In genomic region chr14:74616996-74617700, GRCh38 we compare ENCODE assay signal across 11 cellular contexts. TPM values are rescaled to one million over a fixed set of nuclear protein-coding genes. Genes with fewer than 3 reads are reported as not detected.
DNase-seq lines count a peak whose midpoint lies in the region; ATAC-seq, FAIRE-seq and TF ChIP-seq lines count a peak whose summit lies in the region.
"Had no signal": no experiment of that assay in that cellular context is flagged by ENCODE, and none has a peak within 500 bp of the region (broad histone marks: within the 10 kb centered on the region; RNA-seq: fewer than 3 reads in every experiment).

No MANE protein-coding gene starts in this region.

- TF ChIP-seq EP300 in A549 (IDR thresholded peaks at IDR 0.05) = peak in 1 of 2 experiments; percentile 37; a peak in 1 of 5 replicates

- peaks cover 82% of the 10 kb centered on the region for H3K4me1 ChIP-seq in A549
- H3K4me1 ChIP-seq in HCT116 (ENCODE audit: control insufficient read depth in 1 of 2, insufficient read depth in 2 of 2, low read length in 2 of 2) = peaks cover 55 to 84% of the 10 kb centered on the region in 2 experiments
- H3K4me1 ChIP-seq in astrocyte (ENCODE audit: insufficient read depth, low read length) = peaks cover 81% of the 10 kb centered on the region

- no peaks in the 10 kb centered on the region for H3K9me2 ChIP-seq in HCT116 (ENCODE audit: insufficient read depth)

- no peaks in the 10 kb centered on the region for H3K27me3 Mint-ChIP-seq in astrocyte (ENCODE audit: low read depth, unreplicated experiment)

- POLR2A ChIA-PET in A549 (lab: Yijun Ruan, JAX) = interaction anchor here (0.9 to 2.8 kb wide), 5 partner anchors 16 to 146 kb away, joined by 3 to 9 read pairs (median 6); partner anchors contain the start of gene YLPM1
- POLR2A ChIA-PET in HCT116 (lab: Charles Lee) = interaction anchor here (1.4 to 1.6 kb wide), 2 partner anchors 124 to 146 kb away, joined by 3 to 4 read pairs; partner anchors contain the start of genes ISCA2, NPC2 and YLPM1

- no peak for TF ChIP-seq CTCF in A549 (IDR thresholded peaks at IDR 0.05)
- TF ChIP-seq CTCF in HCT116 (IDR thresholded peaks at IDR 0.05 in 2 of 3, conservative IDR thresholded peaks at IDR 0.05 in 1 of 3; ENCODE audit: borderline replicate concordance in 1 of 3, insufficient read depth in 1 of 3, low read depth in 2 of 3, low read length in 2 of 3) = no peak
- no peak for TF ChIP-seq CTCF in astrocyte (IDR thresholded peaks at IDR 0.05; ENCODE audit: insufficient read depth, low read depth, low read length)

- H3K4me3 ChIP-seq in A549 (no peak overlapping the region), HCT116 (replicated peaks in 1 of 2; ENCODE audit: low read depth in 1 of 2, low read length in 2 of 2) (peak overlapping the region in 1 of 2 experiments; percentile 45; a peak in 3 of 4 replicates), astrocyte (ENCODE audit: insufficient read depth, low read depth, low read length) (peak overlapping the region; percentile 41)

- H3K4me2 ChIP-seq in A549 (peak overlapping the region; percentile 76), HCT116 (ENCODE audit: low read length) (peak overlapping the region; percentile 78), astrocyte (ENCODE audit: low read length) (peak overlapping the region; percentile 78)

- peak overlapping the region; percentile 89 to 96 for H3K27ac ChIP-seq in A549
- H3K27ac ChIP-seq in HCT116 (ENCODE audit: low read depth, low read length) = peak overlapping the region; percentile 70
- peak overlapping the region; percentile 97 for H3K27ac ChIP-seq in astrocyte (ENCODE audit: low read depth, low read length)

- peaks cover 80% of the 10 kb centered on the region for H3K4me1 Mint-ChIP-seq in astrocyte (ENCODE audit: low read depth, unreplicated experiment)

- TF ChIP-seq RAD21 in A549 (conservative IDR thresholded peaks at IDR 0.05 in 1 of 2, IDR thresholded peaks at IDR 0.05 in 1 of 2) = no peak
- no peak for TF ChIP-seq RAD21 in HCT116 (IDR thresholded peaks at IDR 0.05; ENCODE audit: low read depth)

- H3K79me2 ChIP-seq in HCT116 (ENCODE audit: insufficient read depth, low read length) (no peaks in the 10 kb centered on the region), astrocyte (ENCODE audit: insufficient read depth, low read length) (peaks cover 20% of the 10 kb centered on the region)

- H3K9ac ChIP-seq in HCT116 (ENCODE audit: low read length) (peak overlapping the region; percentile 44), astrocyte (ENCODE audit: low read length) (peak overlapping the region; percentile 69)

- peak overlapping the region; percentile 96 for H3K27ac Mint-ChIP-seq in astrocyte (ENCODE audit: unreplicated experiment)

- RAD21 ChIA-PET in HCT116 (lab: Charles Lee; ENCODE audit: low non-redundant PET in 1 of 2, low total read pairs in 2 of 2, uncharacterized antibody in 2 of 2, unreplicated experiment in 2 of 2) = no interaction called here

- intact Hi-C loops in HCT116 (cut with micrococcal nuclease) = loop anchor here (5.0 kb wide), 1 partner anchor 95 kb away; the partner anchor contains the start of genes AREL1 and FCF1

- peaks cover 2% of the 10 kb centered on the region for H3K9me3 Mint-ChIP-seq in astrocyte (ENCODE audit: unreplicated experiment)
- H3K9me3 Mint-ChIP-seq: T-helper 2 cell treated with Interferon-gamma antibody and Interleukin-4, amounts not matched to agents 5 μg/mL and 100 μg/mL, for 36 hours had no signal

- H3K9me3 ChIP-seq in A549 (no peaks in the 10 kb centered on the region), HCT116 (ENCODE audit: control insufficient read depth in 1 of 2, insufficient read depth in 1 of 2, low read depth in 1 of 2, low read length in 2 of 2) (no peaks in the 10 kb centered on the region), astrocyte (ENCODE audit: insufficient read depth, low read depth, low read length) (no peaks in the 10 kb centered on the region)

- ATAC-seq in A549 (no peak), HCT116 (no peak), HG02623 (IDR thresholded peaks at IDR 0.05; ENCODE audit: unreplicated experiment) (no peak)

- H3K36me3 ChIP-seq in HCT116 (ENCODE audit: control insufficient read depth in 1 of 2, insufficient read depth in 2 of 2, low read length in 2 of 2) (no peaks in the 10 kb centered on the region), astrocyte (ENCODE audit: insufficient read depth, low read length) (no peaks in the 10 kb centered on the region)

- H2AFZ ChIP-seq in HCT116 (ENCODE audit: low read depth, low read length, poor library complexity, severe bottlenecking) = peak overlapping the region; percentile 37
- H2AFZ ChIP-seq in astrocyte (ENCODE audit: low read depth, low read length) = no peak overlapping the region

- DNase-seq in A549 (ENCODE audit: low read depth in 1 of 2, low spot score in 1 of 2) (peak in 1 of 2 experiments; percentile 39), HCT116 (ENCODE audit: low read depth, low spot score) (no peak), astrocyte (ENCODE audit: low read depth) (peak; percentile 58), lung microvascular endothelial cell (ENCODE audit: low read depth in 2 of 2) (peak; percentile 36 to 71), SKM-1 (lab: John Stamatoyannopoulos, UW; ENCODE audit: unreplicated experiment) (no peak), islet precursor cell (no peak), AG08396 (ENCODE audit: low spot score) (no peak)
- DNase-seq: NCI-H774 had no signal

- CTCF ChIA-PET in A549 (lab: Yijun Ruan, JAX) (interaction anchor here (1.1 to 4.2 kb wide), 13 partner anchors 8 to 188 kb away, joined by 3 to 35 read pairs (median 4); partner anchors contain the start of gene YLPM1), HCT116 (lab: Charles Lee) (interaction anchor here (1.1 kb wide), 1 partner anchor 187 kb away, joined by 4 read pairs; no protein-coding TSS in a partner anchor)

- no TSS peak for BruUV-seq in HCT116 (replicated peaks; lab: Mats Ljungman, UMichigan)

- H3K27me3 ChIP-seq in HCT116 (ENCODE audit: insufficient read depth, low read length) (no peaks in the 10 kb centered on the region), astrocyte (ENCODE audit: insufficient read depth, low read length) (no peaks in the 10 kb centered on the region)

- FAIRE-seq in A549 (lab: Jason Lieb, UNC) (no peak), astrocyte (lab: Jason Lieb, UNC) (no peak)
- FAIRE-seq: GM12892 had no signal

- peak overlapping the region; percentile 63 for H3K4me3 Mint-ChIP-seq in astrocyte (ENCODE audit: unreplicated experiment)

- TF ChIP-seq POLR2A in A549 (IDR thresholded peaks at IDR 0.05; ENCODE audit: low read length) (no peak; the same call in 1 of the 2 replicates), HCT116 (IDR thresholded peaks at IDR 0.05; ENCODE audit: borderline replicate concordance, extremely low read depth, insufficient read depth, insufficient read length) (no peak)

- H4K20me1 ChIP-seq in HCT116 (ENCODE audit: insufficient read depth) (no peaks in the 10 kb centered on the region), astrocyte (ENCODE audit: insufficient read depth, low read length) (no peaks in the 10 kb centered on the region)

- WGBS in A549 (ENCODE audit: missing lambda C conversion rate) = 60% methylated on average over 13 of the region's 13 CpGs

- H3K36me3 Mint-ChIP-seq in astrocyte (ENCODE audit: low read depth, unreplicated experiment) = peaks cover 6% of the 10 kb centered on the region

TF ChIP-seq in A549, 52 proteins besides CTCF, POLR2A, EP300 and RAD21:
- TF ChIP-seq, protein P1, sequence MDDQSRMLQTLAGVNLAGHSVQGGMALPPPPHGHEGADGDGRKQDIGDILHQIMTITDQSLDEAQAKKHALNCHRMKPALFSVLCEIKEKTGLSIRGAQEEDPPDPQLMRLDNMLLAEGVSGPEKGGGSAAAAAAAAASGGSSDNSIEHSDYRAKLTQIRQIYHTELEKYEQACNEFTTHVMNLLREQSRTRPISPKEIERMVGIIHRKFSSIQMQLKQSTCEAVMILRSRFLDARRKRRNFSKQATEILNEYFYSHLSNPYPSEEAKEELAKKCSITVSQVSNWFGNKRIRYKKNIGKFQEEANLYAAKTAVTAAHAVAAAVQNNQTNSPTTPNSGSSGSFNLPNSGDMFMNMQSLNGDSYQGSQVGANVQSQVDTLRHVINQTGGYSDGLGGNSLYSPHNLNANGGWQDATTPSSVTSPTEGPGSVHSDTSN (IDR thresholded peaks at IDR 0.05) = no peak
- TF ChIP-seq HOXB5 (CRISPR knock-in tag; IDR thresholded peaks at IDR 0.05) (peak; percentile 37; the same call in 1 of the 2 replicates), NPAS2 (CRISPR knock-in tag; IDR thresholded peaks at IDR 0.05; ENCODE audit: borderline replicate concordance) (0 out of 2 replicates have a peak, but pooled peaks have one; percentile 2)
TF ChIP-seq in A549: peak in this region for 2.

TF ChIP-seq in HCT116, 20 proteins besides CTCF, POLR2A, EP300 and RAD21 (continues in another document):
- TF ChIP-seq YY1 (IDR thresholded peaks at IDR 0.05; ENCODE audit: extremely low read depth, insufficient replicate concordance, low read depth, low read length) = no peak
- TF ChIP-seq, protein P2, sequence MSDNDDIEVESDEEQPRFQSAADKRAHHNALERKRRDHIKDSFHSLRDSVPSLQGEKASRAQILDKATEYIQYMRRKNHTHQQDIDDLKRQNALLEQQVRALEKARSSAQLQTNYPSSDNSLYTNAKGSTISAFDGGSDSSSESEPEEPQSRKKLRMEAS (IDR thresholded peaks at IDR 0.05) = no peak
- no peak for TF ChIP-seq CBX3 (IDR thresholded peaks at IDR 0.05; ENCODE audit: low read depth)
- TF ChIP-seq, protein P3, sequence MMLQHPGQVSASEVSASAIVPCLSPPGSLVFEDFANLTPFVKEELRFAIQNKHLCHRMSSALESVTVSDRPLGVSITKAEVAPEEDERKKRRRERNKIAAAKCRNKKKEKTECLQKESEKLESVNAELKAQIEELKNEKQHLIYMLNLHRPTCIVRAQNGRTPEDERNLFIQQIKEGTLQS (IDR thresholded peaks at IDR 0.05) = no peak
- no peak for TF ChIP-seq ELF1 (IDR thresholded peaks at IDR 0.05; ENCODE audit: borderline replicate concordance, low read depth)
- TF ChIP-seq SP1 (IDR thresholded peaks at IDR 0.05; ENCODE audit: low read depth) = no peak
- no peak for TF ChIP-seq JUND (IDR thresholded peaks at IDR 0.05)
- TF ChIP-seq CEBPB (IDR thresholded peaks at IDR 0.05; ENCODE audit: low read depth) = no peak
- TF ChIP-seq EZH2 (IDR thresholded peaks at IDR 0.05) = no peak
- no peak for TF ChIP-seq ZFX (IDR thresholded peaks at IDR 0.05)
- TF ChIP-seq POLR2AphosphoS5 (IDR thresholded peaks at IDR 0.05; ENCODE audit: low read depth, low read length) = no peak
- TF ChIP-seq SRF (IDR thresholded peaks at IDR 0.05; ENCODE audit: low read depth) = no peak
- no peak for TF ChIP-seq EGR1 (IDR thresholded peaks at IDR 0.05; ENCODE audit: low read depth)

RNA-seq across cellular contexts. Expression of gene LTBP2, which starts 5.1 kb away (rescaled TPM):
- 4.9 and 6.3 TPM in 2 replicates for polyA plus RNA-seq in A549 (2011; rRNA removed)
- 3.3 and 5.0 TPM in 2 replicates for polyA plus RNA-seq in A549 (2012; cell fraction: cytosol; rRNA removed)
- polyA plus RNA-seq in A549 (2012; cell fraction: nucleus; rRNA removed) = 21.8 and 25.3 TPM in 2 replicates
- polyA plus RNA-seq in A549 (2017; fragmentation: RNase III; extraction: RNeasy Plus Mini Kit Qiagen cat#74134 plus additional on column Dnase treatment) = 9.9 to 17.1 TPM (median 14.4 TPM) in 3 replicates
- polyA minus RNA-seq in A549 (2011; rRNA and poly(A)+ RNA removed) = 9.0 and 9.7 TPM in 2 replicates
- 1.5 TPM for total RNA-seq in HCT116 (2021; ENCODE audit: unreplicated experiment)
- polyA plus RNA-seq in HCT116 (2012) = 1.3 and 1.5 TPM in 2 replicates
- 162 and 196 TPM in 2 replicates for total RNA-seq in astrocyte
- 6.2 and 44.9 TPM in 2 replicates for total RNA-seq in lung microvascular endothelial cell

Comparison
In these comparisons a context has a peak if more than half of its experiments do, and no peak if none do; other contexts are left out.
1. DNase-seq: peak in astrocyte (single experiment) and lung microvascular endothelial cell (2 of 2); none in HCT116 (single experiment), SKM-1 (single experiment), islet precursor cell (single experiment) and AG08396 (single experiment).
2. Peak in every context shown above with its lines, with median percentiles within 50 percentile points of each other: H3K27ac ChIP-seq and H3K4me2 ChIP-seq.